ENCODE assay signal across 7 cellular contexts in the genomic region with DNA sequence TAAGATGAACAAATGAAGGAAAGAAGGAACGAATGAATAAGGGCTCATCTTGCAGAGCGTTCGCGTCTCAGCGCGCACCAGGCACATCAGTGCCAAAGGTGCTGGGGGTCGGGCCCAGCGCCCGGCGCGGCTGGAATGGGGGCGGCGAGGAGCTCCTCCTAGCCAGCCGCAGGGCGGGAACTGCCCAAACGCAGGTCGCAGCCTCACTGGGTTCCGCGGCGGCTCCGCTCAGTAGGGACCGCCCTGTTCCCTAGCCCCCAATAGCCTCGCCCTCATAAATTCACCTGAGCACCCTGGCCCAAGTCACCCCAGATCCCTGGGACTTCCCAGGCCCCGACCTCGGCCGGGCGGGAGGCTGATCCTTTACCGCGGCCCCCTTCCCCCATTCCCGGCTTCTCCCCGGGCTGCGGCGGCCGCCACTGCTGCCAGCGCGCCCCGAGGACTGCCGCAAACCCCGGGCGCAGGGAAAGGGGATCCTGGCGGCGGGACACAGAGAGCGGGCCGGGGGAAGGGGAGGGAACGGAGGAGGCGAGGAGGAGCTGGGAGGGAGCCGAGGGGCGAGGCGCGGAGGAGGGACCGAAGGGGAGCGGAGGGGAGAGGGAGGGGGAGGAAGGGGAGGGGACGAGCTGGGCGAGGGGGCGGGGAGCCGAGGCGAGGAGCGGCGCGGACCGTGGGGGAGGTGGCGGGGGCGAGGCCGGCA. TPM values are rescaled to one million over a fixed set of nuclear protein-coding genes. Genes with fewer than 3 reads are reported as not detected.
DNase-seq lines count a peak whose midpoint lies in the region; ATAC-seq and TF ChIP-seq lines count a peak whose summit lies in the region.

No MANE protein-coding gene starts in this region.

- H3K27me3 ChIP-seq in H7 (ENCODE audit: control insufficient read depth, insufficient read depth, low read length) (peaks cover 46% of the 10 kb centered on the region), NT2/D1 (ENCODE audit: insufficient read depth, insufficient read length) (peaks cover 57% of the 10 kb centered on the region)

- no peaks in the 10 kb centered on the region for H3K9me3 Mint-ChIP-seq in effector memory CD8-positive, alpha-beta T cell

- no peaks in the 10 kb centered on the region for H3K36me3 ChIP-seq in H7 (replicated peaks; ENCODE audit: control insufficient read depth, insufficient read depth, low read length)
- H3K36me3 ChIP-seq in NT2/D1 (ENCODE audit: insufficient read depth, insufficient read length, low read length) = no peaks in the 10 kb centered on the region

- no peak for ATAC-seq in effector memory CD8-positive, alpha-beta T cell (replicated peaks)
- ATAC-seq in omental fat pad (ENCODE audit: low FRiP score) = peak; percentile 25
- no peak for ATAC-seq in GM21576 (IDR thresholded peaks at IDR 0.05; ENCODE audit: unreplicated experiment)
- ATAC-seq in HG03097 (IDR thresholded peaks at IDR 0.05; ENCODE audit: low FRiP score, unreplicated experiment) = no peak

- H3K4me3 ChIP-seq in H7 (ENCODE audit: insufficient read depth, low read depth, low read length) (peak overlapping the region; percentile 58), NT2/D1 (ENCODE audit: insufficient read length, low read depth) (peak overlapping the region; percentile 68)

- H3K4me1 ChIP-seq in NT2/D1 (ENCODE audit: insufficient read depth, insufficient read length) = peaks cover 14% of the 10 kb centered on the region

- peak; percentile 95 for DNase-seq in H7
- DNase-seq in NT2/D1 (ENCODE audit: low read depth, low spot score) = no peak
- no peak for DNase-seq in effector memory CD8-positive, alpha-beta T cell
- DNase-seq in omental fat pad (ENCODE audit: low spot score) = no peak
- no peak for DNase-seq in HK-2 (ENCODE audit: unreplicated experiment)

- peak overlapping the region; percentile 77 for H3K9ac ChIP-seq in NT2/D1 (ENCODE audit: insufficient read length, low read depth)

- no peaks in the 10 kb centered on the region for H3K9me3 ChIP-seq in NT2/D1 (ENCODE audit: insufficient read depth, low read length)

- peak overlapping the region; percentile 64 to 65 for H3K4me3 Mint-ChIP-seq in effector memory CD8-positive, alpha-beta T cell

- H3K27ac Mint-ChIP-seq in effector memory CD8-positive, alpha-beta T cell = peak overlapping the region in 1 of 2 donors; percentile 31

- H3K27me3 Mint-ChIP-seq in effector memory CD8-positive, alpha-beta T cell = peaks cover 76 to 89% of the 10 kb centered on the region in 2 donors

- no peak for TF ChIP-seq CTCF in omental fat pad (IDR thresholded peaks at IDR 0.05)

- peaks cover 0 to 4% of the 10 kb centered on the region in 2 donors for H3K4me1 Mint-ChIP-seq in effector memory CD8-positive, alpha-beta T cell (ENCODE audit: low read depth in 2 of 2)

- H3K36me3 Mint-ChIP-seq in effector memory CD8-positive, alpha-beta T cell (ENCODE audit: insufficient read depth) = no peaks in the 10 kb centered on the region

RNA-seq across cellular contexts. Expression of gene CRHR1, which starts 0.4 kb away (rescaled TPM):
- total RNA-seq in H7 (2014; rRNA removed; shearing (Covaris generic)) = 0.14 and 0.81 TPM in 2 replicates
- not detected for total RNA-seq in omental fat pad
